ENCODE assay signal across 19 cellular contexts in the genomic region with DNA sequence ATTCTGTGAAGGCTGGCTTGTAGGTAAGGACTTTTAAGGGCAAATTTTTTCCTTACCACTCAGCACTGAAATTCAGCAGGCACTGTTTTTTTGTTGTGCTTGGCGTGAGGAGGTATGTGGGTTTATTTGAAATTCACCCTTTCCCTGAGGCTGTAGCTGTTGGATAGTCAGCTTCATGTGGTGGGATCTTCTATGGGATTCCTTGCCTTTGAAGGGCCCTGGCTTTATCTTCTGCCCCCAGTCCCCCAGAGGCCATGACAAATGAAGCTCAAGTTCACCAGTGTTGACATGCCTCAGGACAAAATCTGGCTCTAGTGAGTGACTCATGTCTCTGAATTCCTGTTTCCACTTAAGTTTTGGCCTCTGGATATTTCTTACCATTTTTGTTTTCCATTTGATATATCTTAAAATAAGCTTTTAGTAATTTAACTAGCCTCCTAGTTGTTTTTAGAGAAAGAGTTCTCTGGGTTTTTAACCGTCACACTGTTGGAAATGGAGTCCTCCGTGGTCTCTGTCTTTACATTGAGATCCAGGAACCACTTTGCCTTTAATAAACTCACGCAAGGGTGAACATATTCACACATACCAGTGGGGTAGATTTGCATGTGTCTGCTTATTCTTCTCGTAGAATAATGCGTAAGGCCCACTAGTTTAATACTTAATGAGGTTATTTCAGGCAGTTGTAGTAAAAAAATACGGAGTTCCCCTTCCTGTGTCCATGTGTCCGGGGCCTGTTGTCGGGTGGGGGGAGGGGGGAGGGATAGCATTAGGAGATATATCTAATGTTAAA.
DNase-seq lines count a peak whose midpoint lies in the region; ATAC-seq and TF ChIP-seq lines count a peak whose summit lies in the region.
"Had no signal": no experiment of that assay in that cellular context is flagged by ENCODE, and none has a peak within 500 bp of the region (broad histone marks: within the 10 kb centered on the region; RNA-seq: fewer than 3 reads in every experiment).

No MANE protein-coding gene starts in this region.

- no peaks in the 10 kb centered on the region for H3K36me3 ChIP-seq in trophoblast cell (ENCODE audit: control insufficient read depth in 1 of 2, insufficient read depth in 2 of 2, low read length in 2 of 2)
- H3K36me3 ChIP-seq: BLaER1 treated with 17β-estradiol and CSF1 and Interleukin-3, amounts not matched to agents 10 nM and 100 nM; gastrocnemius medialis had no signal

- H2BK5ac ChIP-seq in trophoblast cell (ENCODE audit: low read depth, low read length, poor library complexity) = no peak overlapping the region

- H4K8ac ChIP-seq in trophoblast cell (ENCODE audit: low read depth, low read length) = no peak overlapping the region

- H3K4me2 ChIP-seq in trophoblast cell (ENCODE audit: low read length) = no peak overlapping the region
- H3K4me2 ChIP-seq: BLaER1 treated with 17β-estradiol and CSF1 and Interleukin-3, amounts not matched to agents 10 nM and 100 nM had no signal

- TF ChIP-seq CTCF in RWPE1 (conservative IDR thresholded peaks at IDR 0.05; ENCODE audit: low read depth) (no peak), epithelial cell of esophagus (IDR thresholded peaks at IDR 0.05; ENCODE audit: insufficient read depth, low read depth, low read length, missing control alignments) (no peak)

- DNase-seq in ELR (ENCODE audit: low read depth) (peak; percentile 47), RWPE1 (ENCODE audit: low spot score) (peak; percentile 19), epithelial cell of esophagus (ENCODE audit: low read depth) (peak; percentile 3), trophoblast cell (peak; percentile 18 to 55), NCI-H748 (lab: John Stamatoyannopoulos, UW; ENCODE audit: unreplicated experiment) (no peak), cortex of kidney (lab: John Stamatoyannopoulos, UW) (no peak)
- no peak for DNase-seq in activated T-helper 2 cell treated with anti-CD3 and anti-CD28 coated beads, Interferon-gamma antibody, Interleukin-2, Interleukin-4, amounts not matched to agents 10 μg/mL and 5 μg/mL and 100 μg/mL, durations not matched to agents 14 hours and 24 hours and 36 hours (ENCODE audit: low spot score)
- DNase-seq: activated CD4-positive, CD25-positive, alpha-beta regulatory T cell treated with anti-CD3 and anti-CD28 coated beads, Interleukin-2, amount 50 U/mL, for 72 hours; activated naive CD4-positive, alpha-beta T cell; DMS53; effector CD4-positive, alpha-beta T cell; gastrocnemius medialis; immature natural killer cell; mammary epithelial cell; NCI-H1048 had no signal

- H3K18ac ChIP-seq in trophoblast cell (ENCODE audit: low read length) = no peak overlapping the region

- no peak overlapping the region for H3K4ac ChIP-seq in trophoblast cell (ENCODE audit: low read depth, low read length)

- no peak overlapping the region for H2AFZ ChIP-seq in trophoblast cell (ENCODE audit: insufficient read depth, low read length, poor library complexity)

- no peaks in the 10 kb centered on the region for H3K9me3 ChIP-seq in trophoblast cell (ENCODE audit: insufficient read depth, low read depth, low read length)
- H3K9me3 ChIP-seq: BLaER1 treated with 17β-estradiol and CSF1 and Interleukin-3, amounts not matched to agents 10 nM and 100 nM; gastrocnemius medialis had no signal

- no peaks in the 10 kb centered on the region for H3K4me1 ChIP-seq in trophoblast cell (ENCODE audit: control insufficient read depth in 1 of 2, insufficient read depth in 2 of 2, low read length in 2 of 2)
- H3K4me1 ChIP-seq: gastrocnemius medialis had no signal

- H3K23ac ChIP-seq in trophoblast cell (ENCODE audit: low read length) = no peak overlapping the region

- H3K27me3 ChIP-seq in trophoblast cell (ENCODE audit: insufficient read depth, low read length) = no peaks in the 10 kb centered on the region
- H3K27me3 ChIP-seq: BLaER1 treated with 17β-estradiol and CSF1 and Interleukin-3, amounts not matched to agents 10 nM and 100 nM; gastrocnemius medialis had no signal

- H2BK12ac ChIP-seq in trophoblast cell (ENCODE audit: low read length) = no peak overlapping the region

- no peaks in the 10 kb centered on the region for H3K79me2 ChIP-seq in trophoblast cell (ENCODE audit: control insufficient read depth, insufficient read depth, low read length, poor library complexity)

- intact Hi-C loops in activated T-helper 2 cell treated with anti-CD3 and anti-CD28 coated beads, Interferon-gamma antibody, Interleukin-2, Interleukin-4, amounts not matched to agents 10 μg/mL and 5 μg/mL and 100 μg/mL, durations not matched to agents 14 hours and 24 hours and 36 hours (cut with micrococcal nuclease) = no loop called here

- H3K79me1 ChIP-seq in trophoblast cell (ENCODE audit: low read length) = no peaks in the 10 kb centered on the region

- H4K12ac ChIP-seq in trophoblast cell (ENCODE audit: low read depth, low read length) = no peak overlapping the region

- no peak overlapping the region for H2BK120ac ChIP-seq in trophoblast cell (ENCODE audit: insufficient read depth, low read length, poor library complexity)

- H3K27ac ChIP-seq in RWPE1 (no peak overlapping the region), trophoblast cell (ENCODE audit: low read depth, low read length) (no peak overlapping the region)
- H3K27ac ChIP-seq: BLaER1 treated with 17β-estradiol and CSF1 and Interleukin-3, amounts not matched to agents 10 nM and 100 nM; gastrocnemius medialis had no signal

- ATAC-seq in GM21447 (IDR thresholded peaks at IDR 0.05; ENCODE audit: unreplicated experiment) = no peak
- ATAC-seq: gastrocnemius medialis had no signal

- H3K14ac ChIP-seq in trophoblast cell (ENCODE audit: low read length) = no peak overlapping the region

- no peak overlapping the region for H2AK5ac ChIP-seq in trophoblast cell (ENCODE audit: low read length)

- no peaks in the 10 kb centered on the region for H3K27me3 Mint-ChIP-seq in activated T-helper 2 cell treated with anti-CD3 and anti-CD28 coated beads, Interferon-gamma antibody, Interleukin-2, Interleukin-4, amounts not matched to agents 10 μg/mL and 5 μg/mL and 100 μg/mL, durations not matched to agents 14 hours and 24 hours and 36 hours (ENCODE audit: low read depth)

- no CpG with 5 or more reads among the region's 9 CpGs for WGBS in trophoblast cell (ENCODE audit: extremely low coverage, insufficient coverage, insufficient read length)

- no peak overlapping the region for H4K91ac ChIP-seq in trophoblast cell (ENCODE audit: low read depth, low read length)

- no peak overlapping the region for H3K4me3 Mint-ChIP-seq in activated T-helper 2 cell treated with anti-CD3 and anti-CD28 coated beads, Interferon-gamma antibody, Interleukin-2, Interleukin-4, amounts not matched to agents 10 μg/mL and 5 μg/mL and 100 μg/mL, durations not matched to agents 14 hours and 24 hours and 36 hours (ENCODE audit: low read depth)
- H3K4me3 Mint-ChIP-seq: immature natural killer cell; nephron; T-helper 1 cell treated with Interleukin-12 subunit alpha and Interleukin-12 subunit beta and Interleukin-4 antibody, amounts not matched to agents 30 μg/mL and 1 μg/mL, for 36 hours had no signal

- H3K9me3 Mint-ChIP-seq in activated T-helper 2 cell treated with anti-CD3 and anti-CD28 coated beads, Interferon-gamma antibody, Interleukin-2, Interleukin-4, amounts not matched to agents 10 μg/mL and 5 μg/mL and 100 μg/mL, durations not matched to agents 14 hours and 24 hours and 36 hours = no peaks in the 10 kb centered on the region
- H3K9me3 Mint-ChIP-seq: nephron; T-helper 1 cell treated with Interleukin-12 subunit alpha and Interleukin-12 subunit beta and Interleukin-4 antibody, amounts not matched to agents 30 μg/mL and 1 μg/mL, for 36 hours had no signal

- CTCF ChIA-PET in RWPE1 (lab: Yijun Ruan, JAX) = no interaction called here

- H3K9ac ChIP-seq in trophoblast cell (ENCODE audit: low read length) = no peak overlapping the region
- H3K9ac ChIP-seq: BLaER1 treated with 17β-estradiol and CSF1 and Interleukin-3, amounts not matched to agents 10 nM and 100 nM had no signal

- H3K36me3 Mint-ChIP-seq in activated T-helper 2 cell treated with anti-CD3 and anti-CD28 coated beads, Interferon-gamma antibody, Interleukin-2, Interleukin-4, amounts not matched to agents 10 μg/mL and 5 μg/mL and 100 μg/mL, durations not matched to agents 14 hours and 24 hours and 36 hours (ENCODE audit: low read depth) = no peaks in the 10 kb centered on the region
- H3K36me3 Mint-ChIP-seq: immature natural killer cell had no signal

- H3K4me1 Mint-ChIP-seq in activated T-helper 2 cell treated with anti-CD3 and anti-CD28 coated beads, Interferon-gamma antibody, Interleukin-2, Interleukin-4, amounts not matched to agents 10 μg/mL and 5 μg/mL and 100 μg/mL, durations not matched to agents 14 hours and 24 hours and 36 hours (ENCODE audit: low read depth) = no peaks in the 10 kb centered on the region
- H3K4me1 Mint-ChIP-seq: immature natural killer cell had no signal

- H3K4me3 ChIP-seq in epithelial cell of esophagus (ENCODE audit: low read length) = no peak overlapping the region
- H3K4me3 ChIP-seq in trophoblast cell (ENCODE audit: low read depth, low read length) = no peak overlapping the region
- H3K4me3 ChIP-seq: BLaER1 treated with 17β-estradiol and CSF1 and Interleukin-3, amounts not matched to agents 10 nM and 100 nM; gastrocnemius medialis had no signal

- POLR2A ChIA-PET in RWPE1 (lab: Yijun Ruan, JAX; ENCODE audit: low non-redundant PET) = no interaction called here

- H3K27ac Mint-ChIP-seq in activated T-helper 2 cell treated with anti-CD3 and anti-CD28 coated beads, Interferon-gamma antibody, Interleukin-2, Interleukin-4, amounts not matched to agents 10 μg/mL and 5 μg/mL and 100 μg/mL, durations not matched to agents 14 hours and 24 hours and 36 hours = no peak overlapping the region
- H3K27ac Mint-ChIP-seq: immature natural killer cell; nephron; T-helper 1 cell treated with Interleukin-12 subunit alpha and Interleukin-12 subunit beta and Interleukin-4 antibody, amounts not matched to agents 30 μg/mL and 1 μg/mL, for 36 hours had no signal

Comparison
In these comparisons a context has a peak if more than half of its experiments do, and no peak if none do; other contexts are left out.
1. DNase-seq: peak in ELR (single experiment), RWPE1 (single experiment), epithelial cell of esophagus (single experiment) and trophoblast cell (2 of 2); none in NCI-H748 (single experiment), activated T-helper 2 cell treated with anti-CD3 and anti-CD28 coated beads, Interferon-gamma antibody, Interleukin-2, Interleukin-4, amounts not matched to agents 10 μg/mL and 5 μg/mL and 100 μg/mL, durations not matched to agents 14 hours and 24 hours and 36 hours (single experiment) and cortex of kidney (single experiment).